Comparison of ENCODE assay signal across 8 cellular contexts in the genomic region with DNA sequence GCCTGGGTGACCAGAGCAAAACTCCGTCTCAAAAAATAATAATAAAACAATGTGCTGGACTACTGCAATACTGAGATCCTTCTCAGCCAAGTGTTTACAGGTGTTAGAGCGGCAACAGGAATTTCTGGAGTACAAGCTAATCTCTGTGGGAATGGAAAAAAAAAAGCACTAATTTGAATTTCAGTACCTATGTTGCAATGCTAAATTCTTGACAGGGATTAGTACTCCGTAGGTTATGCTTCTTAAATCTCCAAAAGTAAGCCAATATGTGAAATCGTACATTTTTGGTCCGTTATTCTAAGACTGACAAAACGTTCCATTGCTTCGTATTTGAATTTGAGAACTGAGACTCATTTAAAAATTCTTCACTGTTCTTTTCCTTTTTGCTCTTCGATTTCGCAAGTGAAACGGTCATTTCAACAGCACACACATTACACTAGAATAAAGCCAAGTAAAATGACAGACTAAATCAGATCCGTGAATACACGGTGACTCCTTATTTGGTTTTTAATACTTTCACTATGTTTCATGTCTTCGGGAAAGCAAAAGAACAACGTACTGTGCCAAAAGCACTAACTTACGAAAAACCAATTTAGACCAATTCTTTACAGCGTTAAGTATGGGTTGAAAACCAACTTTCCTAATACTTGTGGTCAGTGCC. TPM values are rescaled to one million over a fixed set of nuclear protein-coding genes. Genes with fewer than 3 reads are reported as not detected.
DNase-seq lines count a peak whose midpoint lies in the region; ATAC-seq and TF ChIP-seq lines count a peak whose summit lies in the region.

No MANE protein-coding gene starts in this region.

- in situ Hi-C loops in brain microvascular endothelial cell (cut with HindIII; ENCODE audit: low pct_ligation_motif_present, low sequenced_read_pairs): no loop called here

- H3K9me3 ChIP-seq in DOHH2 (ENCODE audit: control insufficient read depth, insufficient read depth, low read length): no peaks in the 10 kb centered on the region
- H3K9me3 ChIP-seq in mesodermal cell (ENCODE audit: control insufficient read depth, low read length): no peaks in the 10 kb centered on the region

- H4K20me1 ChIP-seq in DOHH2 (ENCODE audit: control insufficient read depth, insufficient read depth, low read depth, low read length): no peaks in the 10 kb centered on the region

- WGBS in mesodermal cell (ENCODE audit: insufficient coverage in 2 of 2), 2 experiments: 68 to 69% methylated on average over 13 to 15 of the region's 16 CpGs

- H3F3A ChIP-seq in DOHH2 (ENCODE audit: control insufficient read depth, insufficient read depth): peaks cover 4% of the 10 kb centered on the region; the same call in 1 of the 2 replicates

- TF ChIP-seq CTCF in DOHH2 (IDR thresholded peaks at IDR 0.05; ENCODE audit: low read depth, low read length, poor library complexity, severe bottlenecking): no peak
- no peak for TF ChIP-seq CTCF in brain microvascular endothelial cell (IDR thresholded peaks at IDR 0.05; ENCODE audit: low read depth, low read length, missing control alignments)

- peaks cover 2% of the 10 kb centered on the region; the same call in 1 of the 2 replicates for H3K27me3 ChIP-seq in DOHH2 (ENCODE audit: control insufficient read depth, low read length)
- H3K27me3 ChIP-seq in brain microvascular endothelial cell (replicated peaks): no peaks in the 10 kb centered on the region

- ATAC-seq in left lobe of liver: no peak
- no peak for ATAC-seq in GM18502 (IDR thresholded peaks at IDR 0.05; ENCODE audit: poor library complexity, unreplicated experiment)
- ATAC-seq in HG02588 (IDR thresholded peaks at IDR 0.05; ENCODE audit: unreplicated experiment): no peak

- H3K4me1 ChIP-seq in DOHH2 (ENCODE audit: control insufficient read depth, low read length) (peaks cover 19% of the 10 kb centered on the region), mesodermal cell (ENCODE audit: control insufficient read depth, insufficient read depth, low read length, poor library complexity, severe bottlenecking) (peaks cover 14% of the 10 kb centered on the region)

- DNase-seq in LoVo (ENCODE audit: low spot score): peak; percentile 6
- no peak for DNase-seq in brain microvascular endothelial cell
- DNase-seq in left lobe of liver (ENCODE audit: low spot score): no peak
- no peak for DNase-seq in germinal center (ENCODE audit: low spot score)

- no peak overlapping the region for H3K27ac ChIP-seq in DOHH2 (ENCODE audit: low read depth, low read length)
- peak overlapping the region; percentile 76 for H3K27ac ChIP-seq in brain microvascular endothelial cell
- H3K27ac ChIP-seq in mesodermal cell (ENCODE audit: low read depth, low read length, severe bottlenecking): no peak overlapping the region

- H3K36me3 ChIP-seq in DOHH2 (ENCODE audit: control insufficient read depth, low read length) (no peaks in the 10 kb centered on the region), brain microvascular endothelial cell (replicated peaks) (no peaks in the 10 kb centered on the region), mesodermal cell (ENCODE audit: control insufficient read depth, insufficient read depth, low read length) (peaks cover 6% of the 10 kb centered on the region)

- peak overlapping the region; percentile 98 for H3K4me2 ChIP-seq in DOHH2 (ENCODE audit: low read length)

- peaks cover 55% of the 10 kb centered on the region for H3K79me2 ChIP-seq in DOHH2 (ENCODE audit: control insufficient read depth, low read length)

- peak overlapping the region; percentile 75 for H3K4me3 ChIP-seq in DOHH2 (ENCODE audit: low read length)
- peak overlapping the region; percentile 76 for H3K4me3 ChIP-seq in brain microvascular endothelial cell (ENCODE audit: low read depth, low read length)
- H3K4me3 ChIP-seq in mesodermal cell (ENCODE audit: extremely low read depth, insufficient read depth, low read length, poor library complexity, severe bottlenecking): peak overlapping the region; percentile 66

- no peaks in the 10 kb centered on the region for H3K9me2 ChIP-seq in DOHH2 (replicated peaks; ENCODE audit: control insufficient read depth, low read length)

RNA-seq across cellular contexts. Expression of a gene that starts 1.0 kb away (rescaled TPM):
- polyA plus RNA-seq in mesodermal cell (2013, experiment 1 of 2): 10.4 TPM
- polyA plus RNA-seq in mesodermal cell (2013, experiment 2 of 2): 9.4 TPM
- total RNA-seq in left lobe of liver: 29.8 TPM

RNA-seq across cellular contexts. Expression of a gene that starts 11.1 kb away (rescaled TPM):
- 87.3 TPM for polyA plus RNA-seq in mesodermal cell (2013, experiment 1 of 2)
- 89.8 TPM for polyA plus RNA-seq in mesodermal cell (2013, experiment 2 of 2)
- 50.0 TPM for total RNA-seq in left lobe of liver

RNA-seq across cellular contexts. Expression of a gene that starts 56.0 kb away (rescaled TPM):
- 6.1 TPM for polyA plus RNA-seq in mesodermal cell (2013, experiment 1 of 2)
- 7.0 TPM for polyA plus RNA-seq in mesodermal cell (2013, experiment 2 of 2)
- 74.6 TPM for total RNA-seq in left lobe of liver
